Comparison of ENCODE assay signal across 22 cellular contexts in genomic region chr20:48197034-48197433, GRCh38.
"Had no signal": no experiment of that assay in that cellular context is flagged by ENCODE, and none has a peak within 500 bp of the region (broad histone marks: within the 10 kb centered on the region; RNA-seq: fewer than 3 reads in every experiment).

No MANE protein-coding gene starts in this region.

- H3K36me3 Mint-ChIP-seq: activated CD8-positive, alpha-beta memory T cell treated with anti-CD3 and anti-CD28 coated beads, Interleukin-2, amount 10 ng/mL, durations not matched to agents 7 days and 5 days; activated naive CD4-positive, alpha-beta T cell treated with anti-CD3 and anti-CD28 coated beads, Interleukin-2, amount 50 U/mL, for 24 hours; naive B cell; neural progenitor cell had no signal

- H3K27me3 Mint-ChIP-seq: activated CD4-positive, alpha-beta T cell treated with anti-CD3 and anti-CD28 coated beads, Interleukin-2, amount 10 ng/mL, durations not matched to agents 7 days and 5 days; activated CD8-positive, alpha-beta memory T cell treated with anti-CD3 and anti-CD28 coated beads, Interleukin-2, amount 10 ng/mL, durations not matched to agents 7 days and 5 days had no signal

- ATAC-seq: activated CD8-positive, alpha-beta memory T cell treated with anti-CD3 and anti-CD28 coated beads, Interleukin-2, amount 10 ng/mL, durations not matched to agents 7 days and 5 days; activated CD8-positive, alpha-beta T cell treated with anti-CD3 and anti-CD28 coated beads for 36 hours; effector memory CD8-positive, alpha-beta T cell; esophagus mucosa; upper lobe of right lung had no signal

- H3K4me3 Mint-ChIP-seq: activated CD4-positive, alpha-beta T cell treated with anti-CD3 and anti-CD28 coated beads, Interleukin-2, amount 10 ng/mL, durations not matched to agents 7 days and 5 days; activated CD8-positive, alpha-beta memory T cell treated with anti-CD3 and anti-CD28 coated beads, Interleukin-2, amount 10 ng/mL, durations not matched to agents 7 days and 5 days; activated CD8-positive, alpha-beta T cell treated with anti-CD3 and anti-CD28 coated beads for 36 hours; activated naive CD4-positive, alpha-beta T cell treated with anti-CD3 and anti-CD28 coated beads, Interleukin-2, amount 50 U/mL, for 24 hours; central memory CD8-positive, alpha-beta T cell; effector memory CD8-positive, alpha-beta T cell; neural progenitor cell had no signal

- H3K4me1 Mint-ChIP-seq: activated CD4-positive, alpha-beta T cell treated with anti-CD3 and anti-CD28 coated beads, Interleukin-2, amount 10 ng/mL, durations not matched to agents 7 days and 5 days; activated CD8-positive, alpha-beta memory T cell treated with anti-CD3 and anti-CD28 coated beads, Interleukin-2, amount 10 ng/mL, durations not matched to agents 7 days and 5 days; activated naive CD4-positive, alpha-beta T cell treated with anti-CD3 and anti-CD28 coated beads, Interleukin-2, amount 50 U/mL, for 24 hours; central memory CD8-positive, alpha-beta T cell; naive B cell had no signal

- H3K27ac Mint-ChIP-seq: activated CD4-positive, alpha-beta T cell treated with anti-CD3 and anti-CD28 coated beads, Interleukin-2, amount 10 ng/mL, durations not matched to agents 7 days and 5 days; activated CD8-positive, alpha-beta memory T cell treated with anti-CD3 and anti-CD28 coated beads, Interleukin-2, amount 10 ng/mL, durations not matched to agents 7 days and 5 days; activated CD8-positive, alpha-beta T cell treated with anti-CD3 and anti-CD28 coated beads for 36 hours; activated naive CD4-positive, alpha-beta T cell treated with anti-CD3 and anti-CD28 coated beads, Interleukin-2, amount 50 U/mL, for 24 hours; effector memory CD8-positive, alpha-beta T cell; naive B cell; neural progenitor cell; progenitor cell of endocrine pancreas had no signal

- DNase-seq: activated CD4-positive, alpha-beta T cell treated with anti-CD3 and anti-CD28 coated beads, Interleukin-2, amount 10 ng/mL, durations not matched to agents 7 days and 5 days; activated CD4-positive, CD25-positive, alpha-beta regulatory T cell treated with anti-CD3 and anti-CD28 coated beads, Interleukin-2, amount 50 U/mL, for 72 hours; activated CD8-positive, alpha-beta memory T cell treated with anti-CD3 and anti-CD28 coated beads, Interleukin-2, amount 10 ng/mL, durations not matched to agents 7 days and 5 days; activated CD8-positive, alpha-beta T cell treated with anti-CD3 and anti-CD28 coated beads for 36 hours; activated gamma-delta T cell treated with Interleukin-2 at 50 U/mL for 16 hours; activated T-cell treated with anti-CD3 and anti-CD28 coated beads for 4 hours; aorta; colonic mucosa; dorsolateral prefrontal cortex; effector memory CD8-positive, alpha-beta T cell; foreskin melanocyte; mesenchymal stem cell; naive B cell; stimulated activated CD4-positive, alpha-beta T cell treated with anti-CD3 and anti-CD28 coated beads, Interleukin-4, amount 100 ng/mL, for 24 hours; stimulated activated naive CD4-positive, alpha-beta T cell treated with Interleukin-2 at 50 U/mL for 16 hours; T-helper 2 cell; upper lobe of right lung had no signal

- H3K9me3 Mint-ChIP-seq: activated CD4-positive, alpha-beta T cell treated with anti-CD3 and anti-CD28 coated beads, Interleukin-2, amount 10 ng/mL, durations not matched to agents 7 days and 5 days; activated CD8-positive, alpha-beta T cell treated with anti-CD3 and anti-CD28 coated beads for 36 hours; activated naive CD4-positive, alpha-beta T cell treated with anti-CD3 and anti-CD28 coated beads, Interleukin-2, amount 50 U/mL, for 24 hours; central memory CD8-positive, alpha-beta T cell; effector memory CD8-positive, alpha-beta T cell; naive B cell; neural progenitor cell had no signal
